In the genomic region with DNA sequence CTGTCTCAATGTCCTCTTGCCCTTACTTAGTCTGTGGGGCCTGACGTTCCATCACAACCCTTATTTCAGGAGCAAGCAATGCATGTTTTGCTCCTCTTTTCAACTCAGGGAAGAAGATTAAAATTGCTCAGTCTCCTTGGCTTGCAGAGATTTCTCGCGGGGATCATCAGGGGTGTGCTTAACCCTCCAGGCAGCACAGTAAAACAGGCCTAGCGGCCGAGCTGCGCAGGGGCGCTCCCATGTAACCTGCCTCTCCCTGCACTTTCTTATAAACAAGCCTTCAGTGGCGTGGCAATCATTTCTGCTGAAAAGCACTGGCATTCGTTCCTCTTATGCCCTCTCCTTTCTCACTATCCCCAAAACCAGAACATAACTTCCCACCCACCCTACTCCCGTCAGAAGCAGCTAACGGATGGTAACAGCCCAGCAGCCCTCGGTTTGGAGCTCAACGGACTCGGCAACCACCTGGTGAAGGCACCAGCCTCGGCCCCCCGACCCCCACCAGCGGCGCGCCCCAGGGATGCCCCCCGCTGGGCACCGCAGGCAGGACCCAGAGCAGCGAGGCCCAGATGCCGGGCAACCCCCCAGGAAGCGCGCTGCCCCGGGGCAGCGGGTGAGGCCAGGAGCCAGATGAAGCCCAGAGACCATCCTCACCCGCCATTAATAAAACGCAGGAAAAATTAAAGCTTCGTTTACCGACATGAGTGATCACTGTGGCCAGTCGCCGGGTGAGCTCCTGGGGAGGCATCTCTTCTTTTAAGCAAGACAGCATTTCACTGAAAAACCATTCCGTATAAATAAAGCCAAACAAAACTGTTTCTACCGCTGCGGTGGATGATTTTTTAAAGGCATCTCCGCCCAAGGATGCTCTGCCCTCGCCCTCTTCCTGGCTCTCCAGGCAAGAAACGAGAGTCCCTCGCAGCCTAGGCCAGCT, we compare ENCODE assay signal across 8 cellular contexts. TPM values are rescaled to one million over a fixed set of nuclear protein-coding genes. Genes with fewer than 3 reads are reported as not detected.
DNase-seq lines count a peak whose midpoint lies in the region; ATAC-seq and TF ChIP-seq lines count a peak whose summit lies in the region.

No MANE protein-coding gene starts in this region.

- H2AFZ ChIP-seq in osteoblast (ENCODE audit: low read length), result peak overlapping the region; percentile 86

- no peak for TF ChIP-seq CTCF in osteoblast (IDR thresholded peaks at IDR 0.05; ENCODE audit: extremely low read depth, low read depth, low read length)

- H3K9me3 ChIP-seq in NT2/D1 (ENCODE audit: insufficient read depth, low read length) (no peaks in the 10 kb centered on the region), endocrine pancreas (ENCODE audit: control insufficient read depth, low read length) (no peaks in the 10 kb centered on the region), osteoblast (ENCODE audit: low read depth, low read length) (no peaks in the 10 kb centered on the region)

- no peaks in the 10 kb centered on the region for H3K79me2 ChIP-seq in osteoblast (ENCODE audit: insufficient read depth, low read length)

- H3K9ac ChIP-seq in NT2/D1 (ENCODE audit: insufficient read length, low read depth) (peak overlapping the region; percentile 80), endocrine pancreas (ENCODE audit: control insufficient read depth, insufficient read depth, low read length) (peak overlapping the region; percentile 96)

- H3K4me1 ChIP-seq in NT2/D1 (ENCODE audit: insufficient read depth, insufficient read length) (no peaks in the 10 kb centered on the region), endocrine pancreas (ENCODE audit: control insufficient read depth, insufficient read depth, low read length) (no peaks in the 10 kb centered on the region), osteoblast (ENCODE audit: insufficient read depth, low read length) (peaks cover 4% of the 10 kb centered on the region)

- no peak overlapping the region for H3K27ac ChIP-seq in osteoblast (ENCODE audit: low read depth, low read length)

- H4K20me1 ChIP-seq in osteoblast (ENCODE audit: insufficient read depth, low read length), result no peaks in the 10 kb centered on the region

- peak overlapping the region; percentile 85 for H3K4me2 ChIP-seq in osteoblast (ENCODE audit: insufficient read depth, low read length)

- H3K4me3 ChIP-seq in NT2/D1 (ENCODE audit: insufficient read length, low read depth) (peak overlapping the region; percentile 75), endocrine pancreas (ENCODE audit: control insufficient read depth, insufficient read depth, low read length) (peak overlapping the region; percentile 70), osteoblast (ENCODE audit: insufficient read depth, low read length) (peak overlapping the region; percentile 74)

- H3K36me3 ChIP-seq in NT2/D1 (ENCODE audit: insufficient read depth, insufficient read length, low read length) (no peaks in the 10 kb centered on the region), endocrine pancreas (ENCODE audit: control insufficient read depth, insufficient read depth, low read length) (no peaks in the 10 kb centered on the region), osteoblast (ENCODE audit: insufficient read depth, low read length) (no peaks in the 10 kb centered on the region)

- peak; percentile 23 for DNase-seq in DMS153 treated with DMSO at 0.1 percent for 48 hours (lab: John Stamatoyannopoulos, UW; ENCODE audit: unreplicated experiment)
- DNase-seq in DMS153 (lab: John Stamatoyannopoulos, UW), result no peak
- DNase-seq in NT2/D1 (ENCODE audit: low read depth, low spot score), result no peak
- DNase-seq in osteoblast (ENCODE audit: insufficient read length, low spot score, missing footprints), result no peak
- no peak for DNase-seq in activated effector memory CD4-positive, alpha-beta T cell treated with Interleukin-2 at 50 U/mL for 16 hours
- no peak for DNase-seq in NCI-H1092 treated with DMSO at 0.1 percent for 48 hours (lab: John Stamatoyannopoulos, UW)

- peaks cover 61% of the 10 kb centered on the region for H3K27me3 ChIP-seq in NT2/D1 (ENCODE audit: insufficient read depth, insufficient read length)
- no peaks in the 10 kb centered on the region for H3K27me3 ChIP-seq in endocrine pancreas (ENCODE audit: control insufficient read depth, insufficient read depth, low read length)
- H3K27me3 ChIP-seq in osteoblast (ENCODE audit: insufficient read depth, low read length), result peaks cover 47% of the 10 kb centered on the region

- no peak for ATAC-seq in GM21825 (IDR thresholded peaks at IDR 0.05; ENCODE audit: unreplicated experiment)

RNA-seq across cellular contexts. Expression of gene MCF2L2, which starts 0.9 kb away (rescaled TPM):
- total RNA-seq in osteoblast, result under 0.01 TPM in 2 replicates
